In the genomic region with DNA sequence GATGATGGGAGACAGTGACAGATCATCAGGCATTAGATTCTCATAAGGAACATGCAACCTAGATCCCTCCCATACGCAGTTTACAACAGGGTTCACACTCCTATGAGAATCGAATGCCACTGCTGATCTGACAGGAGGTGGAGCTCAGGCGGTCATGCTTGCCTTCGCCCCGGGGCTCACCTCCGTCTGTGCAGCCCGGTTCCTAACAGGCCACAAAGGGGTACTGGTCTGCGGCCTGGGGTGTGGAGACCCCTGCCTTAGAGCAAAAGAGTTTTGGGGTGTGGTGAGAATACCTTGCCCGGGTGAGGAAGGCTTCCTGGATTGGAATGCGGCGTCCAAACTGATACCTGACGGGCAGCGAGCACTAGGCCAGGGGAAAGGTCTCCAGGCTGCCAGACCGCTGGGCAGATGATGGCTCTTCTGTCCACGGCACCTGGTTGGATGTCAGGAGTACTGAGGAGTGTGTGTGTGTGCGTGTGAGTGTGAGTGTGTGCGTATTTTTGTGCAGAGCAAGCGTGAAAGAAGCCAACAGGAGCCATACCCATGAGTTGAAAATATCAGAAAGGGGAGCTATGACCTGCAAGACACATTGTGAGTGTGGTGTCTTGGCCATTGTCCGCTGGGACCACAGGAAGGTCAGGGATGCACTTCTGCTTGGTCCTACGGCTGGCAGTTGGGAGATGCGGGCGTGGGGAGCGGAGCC, we compare ENCODE assay signal across 8 cellular contexts. TPM values are rescaled to one million over a fixed set of nuclear protein-coding genes. Genes with fewer than 3 reads are reported as not detected.
A peak's percentile ranks its signal among the peaks of the same experiment; 100 is the strongest.
DNase-seq lines count a peak whose midpoint lies in the region; ATAC-seq, FAIRE-seq and TF ChIP-seq lines count a peak whose summit lies in the region.

No MANE protein-coding gene starts in this region.

- peak overlapping the region; percentile 67 for H3K4me3 ChIP-seq in coronary artery
- H3K4me3 ChIP-seq in parathyroid adenoma (ENCODE audit: low read depth, low read length) = peak overlapping the region; percentile 36

- no peak for DNase-seq in GM18507 (ENCODE audit: extremely low spot score, insufficient read length, low read depth)
- no peak for DNase-seq in coronary artery (ENCODE audit: low spot score)
- DNase-seq in NCI-H82 treated with DMSO at 0.1 percent for 48 hours (lab: John Stamatoyannopoulos, UW; ENCODE audit: unreplicated experiment) = no peak
- no peak for DNase-seq in AG08395 (ENCODE audit: low spot score)
- DNase-seq in DMS 273 treated with DMSO at 0.1 percent for 48 hours (lab: John Stamatoyannopoulos, UW) = no peak
- DNase-seq in mucosa of gallbladder (ENCODE audit: low spot score) = no peak

- no peaks in the 10 kb centered on the region for H3K79me2 ChIP-seq in parathyroid adenoma

- H3K9ac ChIP-seq in parathyroid adenoma = no peak overlapping the region

- H3K27ac ChIP-seq in coronary artery (no peak overlapping the region), parathyroid adenoma (no peak overlapping the region)

- peak; percentile 10 for ATAC-seq in HG03378 (IDR thresholded peaks at IDR 0.05; ENCODE audit: unreplicated experiment)

- no peaks in the 10 kb centered on the region for H3K36me3 ChIP-seq in parathyroid adenoma (ENCODE audit: control insufficient read depth, insufficient read depth, low read length)

- H3K9me3 ChIP-seq in parathyroid adenoma (ENCODE audit: control insufficient read depth, low read length) = no peaks in the 10 kb centered on the region

- H3K4me2 ChIP-seq in parathyroid adenoma (ENCODE audit: low read length) = peak overlapping the region; percentile 73

- no peaks in the 10 kb centered on the region for H3K4me1 ChIP-seq in parathyroid adenoma

- TF ChIP-seq CTCF in coronary artery (IDR thresholded peaks at IDR 0.05) (no peak), parathyroid adenoma (IDR thresholded peaks at IDR 0.05) (no peak)

- peak; percentile 62 for FAIRE-seq in GM18507 (lab: Jason Lieb, UNC)

- H2AFZ ChIP-seq in parathyroid adenoma = peak overlapping the region; percentile 58

- H3K27me3 ChIP-seq in parathyroid adenoma (ENCODE audit: control insufficient read depth, insufficient read depth, low read length) = no peaks in the 10 kb centered on the region

RNA-seq across cellular contexts. Expression of a gene that starts 55.4 kb away (rescaled TPM):
- 3.4 TPM for total RNA-seq in mucosa of gallbladder
